8 cellular contexts compared by ENCODE assay signal in the genomic region with DNA sequence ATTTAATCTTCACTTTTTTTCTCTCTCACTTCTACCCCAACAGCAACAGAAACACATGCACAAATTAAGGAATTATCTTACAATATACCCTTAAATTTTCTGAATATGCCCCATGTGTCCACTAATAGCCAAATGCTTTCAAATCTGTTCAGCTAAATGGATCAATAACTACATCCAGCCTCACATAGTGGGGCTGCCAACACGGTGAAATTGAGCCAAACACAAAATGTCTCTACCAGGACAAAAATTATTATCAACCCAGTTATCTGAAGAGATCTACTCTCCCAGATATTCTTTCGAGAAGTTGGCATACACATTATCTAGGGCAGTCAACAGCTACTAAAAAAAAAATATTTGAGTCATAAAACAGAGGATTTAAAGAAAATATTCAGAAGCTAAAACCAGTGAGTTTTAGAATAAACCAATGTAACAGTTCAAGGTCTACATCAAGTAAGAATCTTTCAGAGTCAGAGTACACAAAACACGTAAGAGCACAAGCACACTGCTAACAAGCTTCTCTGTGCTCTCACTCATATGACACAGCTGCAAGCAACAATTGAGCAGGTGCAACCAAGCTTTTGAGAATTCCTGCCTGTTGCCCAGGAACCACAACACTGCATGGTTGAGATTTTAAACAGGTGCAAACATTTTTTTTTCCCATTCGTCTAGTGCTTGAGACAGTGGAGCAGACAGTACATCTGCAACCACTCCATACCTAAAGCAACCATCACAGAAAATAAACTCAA.
DNase-seq lines count a peak whose midpoint lies in the region; TF ChIP-seq lines count a peak whose summit lies in the region.

No MANE protein-coding gene starts in this region.

- DNase-seq in NCI-H2227 treated with DMSO at 0.1 percent for 48 hours (lab: John Stamatoyannopoulos, UW): peak; percentile 38
- peak; percentile 49 for DNase-seq in globus pallidus (ENCODE audit: low spot score)
- peak; percentile 9 for DNase-seq in retina
- DNase-seq in RKO (ENCODE audit: low spot score): no peak
- DNase-seq in activated naive CD4-positive, alpha-beta T cell treated with Interleukin-2 at 50 U/mL for 16 hours: no peak
- no peak for DNase-seq in T-helper 1 cell
- no peak for DNase-seq in SKM-1 treated with dmso at 0.1 percent for 144 hours (lab: John Stamatoyannopoulos, UW; ENCODE audit: unreplicated experiment)

- TF ChIP-seq CTCF in HEK293 (tag by site-specific recombination; IDR thresholded peaks at IDR 0.05): no peak

- no peaks in the 10 kb centered on the region for H3K4me1 ChIP-seq in HEK293 (ENCODE audit: control insufficient read depth, insufficient read depth, low read length)

- H3K9me3 ChIP-seq in HEK293 (ENCODE audit: control insufficient read depth, insufficient read depth, low read depth, low read length): no peaks in the 10 kb centered on the region

- CTCF ChIA-PET in HEK293 (lab: Yijun Ruan, JAX): no interaction called here

- no peak overlapping the region for H3K4me3 ChIP-seq in HEK293 (ENCODE audit: low read depth, low read length)

- POLR2A ChIA-PET in HEK293 (lab: Yijun Ruan, JAX): interaction anchor here (0.6 kb wide), 1 partner anchor 28 kb away, joined by 3 read pairs; no protein-coding TSS in a partner anchor

- H3K36me3 ChIP-seq in HEK293 (ENCODE audit: control insufficient read depth in 2 of 2, insufficient read depth in 1 of 2, low read length in 2 of 2): no peaks in the 10 kb centered on the region

- H3K27ac ChIP-seq in HEK293 (ENCODE audit: extremely low read depth, low read depth, low read length): no peak overlapping the region

TF ChIP-seq in HEK293, 187 proteins besides CTCF, POLR2A, EP300 and RAD21:
- peak; percentile 68 for TF ChIP-seq SCRT2 (tag by site-specific recombination; IDR thresholded peaks at IDR 0.05)
- no peak for TF ChIP-seq HIC1 (tag by site-specific recombination; IDR thresholded peaks at IDR 0.05)
TF ChIP-seq in HEK293: peak in this region for 1.

Comparison
In these comparisons a context has a peak if more than half of its experiments do, and no peak if none do; other contexts are left out.
1. DNase-seq: peak in NCI-H2227 treated with DMSO at 0.1 percent for 48 hours (single experiment), globus pallidus (single experiment) and retina (single experiment); none in RKO (single experiment), activated naive CD4-positive, alpha-beta T cell treated with Interleukin-2 at 50 U/mL for 16 hours (single experiment), T-helper 1 cell (0 of 5) and SKM-1 treated with dmso at 0.1 percent for 144 hours (single experiment).